ENCODE assay signal across 18 cellular contexts in genomic region chr4:7217453-7218310, GRCh38. TPM values are rescaled to one million over a fixed set of nuclear protein-coding genes. Genes with fewer than 3 reads are reported as not detected.
DNase-seq lines count a peak whose midpoint lies in the region; ATAC-seq and TF ChIP-seq lines count a peak whose summit lies in the region.
"Had no signal": no experiment of that assay in that cellular context is flagged by ENCODE, and none has a peak within 500 bp of the region (broad histone marks: within the 10 kb centered on the region; RNA-seq: fewer than 3 reads in every experiment).

No MANE protein-coding gene starts in this region.

- H3K27ac ChIP-seq in liver (ENCODE audit: low read depth in 1 of 2, low read length in 2 of 2) = peak overlapping the region; percentile 76 to 83
- H3K27ac ChIP-seq in thymus (ENCODE audit: low read depth) = peak overlapping the region; percentile 42
- H3K27ac ChIP-seq: BLaER1 treated with 17β-estradiol and CSF1 and Interleukin-3, amounts not matched to agents 10 nM and 100 nM; Peyer's patch; suprapubic skin had no signal

- H3K27me3 Mint-ChIP-seq in activated naive CD4-positive, alpha-beta T cell treated with anti-CD3 and anti-CD28 coated beads for 36 hours (ENCODE audit: low read depth) = peaks cover 2% of the 10 kb centered on the region

- no peak for ATAC-seq in GM18907 (IDR thresholded peaks at IDR 0.05; ENCODE audit: unreplicated experiment)
- ATAC-seq: SK-N-SH treated with all-trans-retinoic acid at 6 μM for 48 hours had no signal

- H3K27me3 ChIP-seq in H7 (ENCODE audit: control insufficient read depth, insufficient read depth, low read length) = no peaks in the 10 kb centered on the region
- H3K27me3 ChIP-seq in adipocyte (replicated peaks; ENCODE audit: control insufficient read depth, insufficient read depth, low read length) = no peaks in the 10 kb centered on the region
- no peaks in the 10 kb centered on the region for H3K27me3 ChIP-seq in liver (ENCODE audit: control insufficient read depth in 4 of 4, insufficient read depth in 4 of 4, low read length in 3 of 4)
- H3K27me3 ChIP-seq in thymus (ENCODE audit: control insufficient read depth, insufficient read depth) = no peaks in the 10 kb centered on the region
- H3K27me3 ChIP-seq: BLaER1 treated with 17β-estradiol and CSF1 and Interleukin-3, amounts not matched to agents 10 nM and 100 nM; Peyer's patch; suprapubic skin had no signal

- no peak overlapping the region for H3K4me3 ChIP-seq in H7 (ENCODE audit: insufficient read depth, low read depth, low read length)
- no peak overlapping the region for H3K4me3 ChIP-seq in adipocyte (ENCODE audit: low read length)
- no peak overlapping the region for H3K4me3 ChIP-seq in liver (ENCODE audit: low read depth in 1 of 3, low read length in 3 of 3)
- H3K4me3 ChIP-seq in thymus (ENCODE audit: low read length) = no peak overlapping the region
- H3K4me3 ChIP-seq: BLaER1 treated with 17β-estradiol and CSF1 and Interleukin-3, amounts not matched to agents 10 nM and 100 nM; Peyer's patch; suprapubic skin had no signal

- WGBS in liver = 27% methylated on average over 25 of the region's 25 CpGs
- WGBS in thymus = 79% methylated on average over 25 of the region's 25 CpGs

- no peak for TF ChIP-seq RAD21 in liver (IDR thresholded peaks at IDR 0.05)

- CTCF ChIA-PET in activated naive CD4-positive, alpha-beta T cell treated with anti-CD3 and anti-CD28 coated beads for 36 hours (lab: Charles Lee) = no interaction called here

- TF ChIP-seq CTCF in liver (IDR thresholded peaks at IDR 0.05; ENCODE audit: low read depth, low read length, missing input control) = no peak

- H3K9me3 ChIP-seq in adipocyte (ENCODE audit: control insufficient read depth, low read length) (peaks cover 14% of the 10 kb centered on the region), liver (ENCODE audit: control insufficient read depth in 4 of 4, low read length in 3 of 4) (no peaks in the 10 kb centered on the region), thymus (ENCODE audit: control insufficient read depth) (no peaks in the 10 kb centered on the region)
- H3K9me3 ChIP-seq: Peyer's patch, suprapubic skin had no signal

- no peak overlapping the region for H3K4me3 Mint-ChIP-seq in activated naive CD4-positive, alpha-beta T cell treated with anti-CD3 and anti-CD28 coated beads for 36 hours
- H3K4me3 Mint-ChIP-seq: activated T-cell treated with anti-CD3 and anti-CD28 coated beads, Interleukin-2, amount 50 U/mL, for 24 hours; central memory CD8-positive, alpha-beta T cell; nephron had no signal

- peak; percentile 53 for DNase-seq in H7
- peak; percentile 27 for DNase-seq in adipocyte (ENCODE audit: low read depth)
- DNase-seq in COR-L47 (lab: John Stamatoyannopoulos, UW) = no peak
- no peak for DNase-seq in activated naive CD4-positive, alpha-beta T cell treated with anti-CD3 and anti-CD28 coated beads for 36 hours
- DNase-seq: activated CD4-positive, alpha-beta T cell treated with anti-CD3 and anti-CD28 coated beads, Interleukin-2, amount 50 U/mL, for 1 hour; activated T-cell treated with anti-CD3 and anti-CD28 coated beads, Interleukin-2, amount 50 U/mL, for 24 hours; foreskin melanocyte; NCI-H2029 treated with DMSO at 0.1 percent for 48 hours; NCI-H526; Peyer's patch had no signal

- H3K9me3 Mint-ChIP-seq in activated naive CD4-positive, alpha-beta T cell treated with anti-CD3 and anti-CD28 coated beads for 36 hours = peaks cover 4% of the 10 kb centered on the region
- H3K9me3 Mint-ChIP-seq: activated T-cell treated with anti-CD3 and anti-CD28 coated beads, Interleukin-2, amount 50 U/mL, for 24 hours; central memory CD8-positive, alpha-beta T cell had no signal

- intact Hi-C loops in activated naive CD4-positive, alpha-beta T cell treated with anti-CD3 and anti-CD28 coated beads for 36 hours (cut with micrococcal nuclease) = no loop called here

- H3K4me1 ChIP-seq in adipocyte (ENCODE audit: control insufficient read depth, insufficient read depth, low read length) = peaks cover 17% of the 10 kb centered on the region
- peaks cover 2 to 39% (median 30%) of the 10 kb centered on the region in 4 donors for H3K4me1 ChIP-seq in liver (ENCODE audit: control insufficient read depth in 4 of 4, insufficient read depth in 4 of 4, low read length in 3 of 4)
- no peaks in the 10 kb centered on the region for H3K4me1 ChIP-seq in thymus (ENCODE audit: control insufficient read depth, insufficient read depth, low read length)
- H3K4me1 ChIP-seq: Peyer's patch had no signal

- H3K27ac Mint-ChIP-seq in activated naive CD4-positive, alpha-beta T cell treated with anti-CD3 and anti-CD28 coated beads for 36 hours = no peak overlapping the region
- H3K27ac Mint-ChIP-seq: activated T-cell treated with anti-CD3 and anti-CD28 coated beads, Interleukin-2, amount 50 U/mL, for 24 hours had no signal

- no peak overlapping the region for H3K9ac ChIP-seq in adipocyte (ENCODE audit: low read length)
- H3K9ac ChIP-seq in liver (ENCODE audit: low read depth in 1 of 2, low read length in 2 of 2) = no peak overlapping the region
- H3K9ac ChIP-seq: BLaER1 treated with 17β-estradiol and CSF1 and Interleukin-3, amounts not matched to agents 10 nM and 100 nM had no signal

- no peaks in the 10 kb centered on the region for H3K4me1 Mint-ChIP-seq in activated naive CD4-positive, alpha-beta T cell treated with anti-CD3 and anti-CD28 coated beads for 36 hours (ENCODE audit: low read depth)
- H3K4me1 Mint-ChIP-seq: central memory CD8-positive, alpha-beta T cell had no signal

- H3K36me3 Mint-ChIP-seq in activated naive CD4-positive, alpha-beta T cell treated with anti-CD3 and anti-CD28 coated beads for 36 hours (ENCODE audit: low read depth) = no peaks in the 10 kb centered on the region

- no peaks in the 10 kb centered on the region for H3K36me3 ChIP-seq in H7 (replicated peaks; ENCODE audit: control insufficient read depth, insufficient read depth, low read length)
- no peaks in the 10 kb centered on the region for H3K36me3 ChIP-seq in adipocyte (ENCODE audit: control insufficient read depth, insufficient read depth, low read length, severe bottlenecking)
- H3K36me3 ChIP-seq in liver (ENCODE audit: control insufficient read depth in 4 of 4, insufficient read depth in 3 of 4, low read depth in 1 of 4, low read length in 3 of 4) = no peaks in the 10 kb centered on the region
- H3K36me3 ChIP-seq in thymus (ENCODE audit: control insufficient read depth, insufficient read depth) = no peaks in the 10 kb centered on the region
- H3K36me3 ChIP-seq: BLaER1 treated with 17β-estradiol and CSF1 and Interleukin-3, amounts not matched to agents 10 nM and 100 nM; Peyer's patch; suprapubic skin had no signal

TF ChIP-seq in liver, 16 proteins besides CTCF, POLR2A, EP300 and RAD21 (continues in another document):
- TF ChIP-seq FOXA2 (IDR thresholded peaks at IDR 0.05) (no peak), JUND (IDR thresholded peaks at IDR 0.05) (peak in 1 of 2 donors; percentile 30), HNF4G (IDR thresholded peaks at IDR 0.05) (peak; percentile 65), TAF1 (conservative IDR thresholded peaks at IDR 0.05) (no peak), SP1 (IDR thresholded peaks at IDR 0.05) (peak; percentile 81), FOXA1 (IDR thresholded peaks at IDR 0.05) (no peak), RXRA (IDR thresholded peaks at IDR 0.05) (peak; percentile 81 to 87), MAX (IDR thresholded peaks at IDR 0.05) (peak; percentile 39), YY1 (IDR thresholded peaks at IDR 0.05) (no peak), NR2F2 (IDR thresholded peaks at IDR 0.05) (peak; percentile 76), HNF4A (conservative IDR thresholded peaks at IDR 0.05) (peak; percentile 94 to 96), ATF3 (IDR thresholded peaks at IDR 0.05) (no peak)
- TF ChIP-seq, protein P1, sequence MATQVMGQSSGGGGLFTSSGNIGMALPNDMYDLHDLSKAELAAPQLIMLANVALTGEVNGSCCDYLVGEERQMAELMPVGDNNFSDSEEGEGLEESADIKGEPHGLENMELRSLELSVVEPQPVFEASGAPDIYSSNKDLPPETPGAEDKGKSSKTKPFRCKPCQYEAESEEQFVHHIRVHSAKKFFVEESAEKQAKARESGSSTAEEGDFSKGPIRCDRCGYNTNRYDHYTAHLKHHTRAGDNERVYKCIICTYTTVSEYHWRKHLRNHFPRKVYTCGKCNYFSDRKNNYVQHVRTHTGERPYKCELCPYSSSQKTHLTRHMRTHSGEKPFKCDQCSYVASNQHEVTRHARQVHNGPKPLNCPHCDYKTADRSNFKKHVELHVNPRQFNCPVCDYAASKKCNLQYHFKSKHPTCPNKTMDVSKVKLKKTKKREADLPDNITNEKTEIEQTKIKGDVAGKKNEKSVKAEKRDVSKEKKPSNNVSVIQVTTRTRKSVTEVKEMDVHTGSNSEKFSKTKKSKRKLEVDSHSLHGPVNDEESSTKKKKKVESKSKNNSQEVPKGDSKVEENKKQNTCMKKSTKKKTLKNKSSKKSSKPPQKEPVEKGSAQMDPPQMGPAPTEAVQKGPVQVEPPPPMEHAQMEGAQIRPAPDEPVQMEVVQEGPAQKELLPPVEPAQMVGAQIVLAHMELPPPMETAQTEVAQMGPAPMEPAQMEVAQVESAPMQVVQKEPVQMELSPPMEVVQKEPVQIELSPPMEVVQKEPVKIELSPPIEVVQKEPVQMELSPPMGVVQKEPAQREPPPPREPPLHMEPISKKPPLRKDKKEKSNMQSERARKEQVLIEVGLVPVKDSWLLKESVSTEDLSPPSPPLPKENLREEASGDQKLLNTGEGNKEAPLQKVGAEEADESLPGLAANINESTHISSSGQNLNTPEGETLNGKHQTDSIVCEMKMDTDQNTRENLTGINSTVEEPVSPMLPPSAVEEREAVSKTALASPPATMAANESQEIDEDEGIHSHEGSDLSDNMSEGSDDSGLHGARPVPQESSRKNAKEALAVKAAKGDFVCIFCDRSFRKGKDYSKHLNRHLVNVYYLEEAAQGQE (IDR thresholded peaks at IDR 0.05) = no peak

RNA-seq across cellular contexts. Expression of gene SORCS2, which starts 25.3 kb away (rescaled TPM):
- 2.0 and 4.9 TPM in 2 replicates for total RNA-seq in H7 (2014; rRNA removed; shearing (Covaris generic))
- total RNA-seq in liver = 1 to 10 TPM; 1.3 to 1.4 TPM
- polyA plus RNA-seq in liver (under 1 TPM; 0.10 to 0.50 TPM), thymus (2.2 TPM)
- under 1 TPM; 0.07 to 0.15 TPM for total RNA-seq in activated naive CD4-positive, alpha-beta T cell treated with anti-CD3 and anti-CD28 coated beads for 36 hours

Comparison
In these comparisons a context has a peak if more than half of its experiments do, and no peak if none do; other contexts are left out.
1. DNase-seq: peak in H7 (single experiment) and adipocyte (single experiment); none in COR-L47 (single experiment) and activated naive CD4-positive, alpha-beta T cell treated with anti-CD3 and anti-CD28 coated beads for 36 hours (single experiment).